In genomic region chr6:40744835-40745234, GRCh38 we compare ENCODE assay signal across 22 cellular contexts.
"Had no signal": no experiment of that assay in that cellular context is flagged by ENCODE, and none has a peak within 500 bp of the region (broad histone marks: within the 10 kb centered on the region; RNA-seq: fewer than 3 reads in every experiment).

No MANE protein-coding gene starts in this region.

- H3K4me3 Mint-ChIP-seq: natural killer cell; stimulated activated effector memory CD8-positive, alpha-beta T cell treated with anti-CD3 and anti-CD28 coated beads, Interleukin-12 subunit alpha, Interleukin-12 subunit beta, amount 100 ng/mL, for 72 hours had no signal

- H2AFZ ChIP-seq: parathyroid adenoma had no signal

- DNase-seq: dermis blood vessel endothelial cell; effector memory CD4-positive, alpha-beta T cell; erythroblast; esophagus squamous epithelium; foreskin melanocyte; glutamatergic neuron; heart right ventricle; mammary epithelial cell; natural killer cell; right lobe of liver; stimulated activated CD4-positive, alpha-beta T cell treated with anti-CD3 and anti-CD28 coated beads, Interleukin-2, amount 100 ng/mL, for 24 hours; stimulated activated CD4-positive, alpha-beta T cell treated with anti-CD3 and anti-CD28 coated beads, Interleukin-4, amount 100 ng/mL, for 24 hours; stimulated activated naive CD4-positive, alpha-beta T cell treated with Interleukin-2 at 50 U/mL for 16 hours; substantia nigra; testis; tibial artery; uterus had no signal

- H3K36me3 Mint-ChIP-seq: natural killer cell; stimulated activated effector memory CD8-positive, alpha-beta T cell treated with anti-CD3 and anti-CD28 coated beads, Interleukin-12 subunit alpha, Interleukin-12 subunit beta, amount 100 ng/mL, for 72 hours had no signal

- H3K9me3 ChIP-seq: esophagus squamous epithelium, heart right ventricle, right lobe of liver, testis, tibial artery, upper lobe of left lung, uterus had no signal

- H3K4me1 ChIP-seq: heart right ventricle, parathyroid adenoma, right lobe of liver, testis, tibial artery, uterus had no signal

- H3K4me1 Mint-ChIP-seq: natural killer cell; stimulated activated effector memory CD8-positive, alpha-beta T cell treated with anti-CD3 and anti-CD28 coated beads, Interleukin-12 subunit alpha, Interleukin-12 subunit beta, amount 100 ng/mL, for 72 hours had no signal

- H3K79me2 ChIP-seq: parathyroid adenoma had no signal

- H3K9me3 Mint-ChIP-seq: natural killer cell; stimulated activated effector memory CD8-positive, alpha-beta T cell treated with anti-CD3 and anti-CD28 coated beads, Interleukin-12 subunit alpha, Interleukin-12 subunit beta, amount 100 ng/mL, for 72 hours had no signal

- H3K36me3 ChIP-seq: esophagus squamous epithelium, heart right ventricle, right lobe of liver, tibial artery, upper lobe of left lung, uterus had no signal

- H3K27ac ChIP-seq: coronary artery, heart right ventricle, parathyroid adenoma, right lobe of liver, testis, tibial artery, upper lobe of left lung, uterus had no signal

- H3K27me3 ChIP-seq: right lobe of liver, testis, upper lobe of left lung, uterus had no signal

- H3K4me3 ChIP-seq: coronary artery, esophagus squamous epithelium, heart right ventricle, right lobe of liver, testis, tibial artery, upper lobe of left lung, uterus had no signal

- H3K27ac Mint-ChIP-seq: natural killer cell; progenitor cell of endocrine pancreas; stimulated activated effector memory CD8-positive, alpha-beta T cell treated with anti-CD3 and anti-CD28 coated beads, Interleukin-12 subunit alpha, Interleukin-12 subunit beta, amount 100 ng/mL, for 72 hours had no signal

- ATAC-seq: heart right ventricle; natural killer cell; right lobe of liver; stimulated activated effector memory CD8-positive, alpha-beta T cell treated with anti-CD3 and anti-CD28 coated beads, Interleukin-12 subunit alpha, Interleukin-12 subunit beta, amount 100 ng/mL, for 72 hours had no signal

- H3K9ac ChIP-seq: parathyroid adenoma had no signal
